In the genomic region with DNA sequence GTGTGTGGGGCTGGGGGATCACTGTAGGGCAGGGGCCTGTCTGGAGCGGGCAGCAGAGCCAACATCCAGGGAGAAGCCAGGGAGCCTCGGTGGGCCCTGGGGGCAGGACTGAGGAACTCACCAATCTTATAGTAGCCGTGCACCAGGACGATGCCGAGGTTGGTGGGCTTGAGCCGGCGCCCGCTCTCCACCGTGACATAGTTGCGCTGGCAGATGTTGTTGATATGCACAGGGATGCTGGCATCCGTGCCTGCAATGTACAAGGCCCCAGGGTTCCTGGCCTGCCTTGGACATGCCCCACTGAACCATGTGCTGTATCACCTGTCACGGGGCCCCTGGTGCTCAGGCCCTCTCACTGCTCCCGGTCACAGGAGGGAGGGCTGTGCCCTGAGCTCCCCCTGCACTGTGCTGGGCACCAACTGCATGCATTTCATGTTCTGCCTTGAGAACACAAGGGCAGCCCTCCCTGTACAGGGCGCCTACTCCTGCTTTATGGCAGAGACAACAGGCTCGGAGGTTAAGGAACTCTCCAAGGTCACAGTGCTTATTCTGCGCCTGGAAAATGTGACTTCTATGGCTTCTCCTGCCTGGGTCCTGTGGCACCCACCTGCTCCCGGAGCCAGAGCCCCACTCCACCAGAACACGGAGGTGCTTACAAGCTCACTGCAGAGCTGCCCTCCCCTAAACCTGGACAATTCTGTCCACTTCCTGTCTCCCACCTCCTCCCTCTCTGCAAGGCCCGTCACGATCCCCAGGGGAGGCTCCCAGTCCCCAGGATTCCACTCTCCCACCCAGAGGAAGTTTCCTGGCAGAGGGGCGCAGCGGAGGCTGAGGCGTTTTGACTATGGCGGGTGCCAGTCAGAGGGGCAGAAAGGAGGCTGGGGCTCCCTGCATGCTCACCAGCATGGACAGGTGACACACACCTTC, we compare ENCODE assay signal across 2 cellular contexts.
TF ChIP-seq lines count a peak whose summit lies in the region.

No MANE protein-coding gene starts in this region.

TF ChIP-seq in GM12891, 5 proteins besides CTCF, POLR2A, EP300 and RAD21:
- no peak for TF ChIP-seq POU2F2 (IDR thresholded peaks at IDR 0.05; ENCODE audit: low read depth, low read length)
- no peak for TF ChIP-seq SPI1 (IDR thresholded peaks at IDR 0.05; ENCODE audit: low read depth, low read length)
- TF ChIP-seq POLR2AphosphoS5 (IDR thresholded peaks at IDR 0.05; ENCODE audit: low read depth, low read length): no peak
- TF ChIP-seq PAX5 (IDR thresholded peaks at IDR 0.05; ENCODE audit: insufficient read depth, low read length, severe bottlenecking): no peak
- no peak for TF ChIP-seq TAF1 (IDR thresholded peaks at IDR 0.05; ENCODE audit: low read depth, low read length)

TF ChIP-seq in GM12878, 131 proteins besides CTCF, POLR2A, EP300 and RAD21:
- TF ChIP-seq BACH1 (IDR thresholded peaks at IDR 0.05; ENCODE audit: borderline replicate concordance) (no peak), E4F1 (IDR thresholded peaks at IDR 0.05; ENCODE audit: borderline replicate concordance, partially characterized antibody) (no peak), ESRRA (IDR thresholded peaks at IDR 0.05; ENCODE audit: low read length) (no peak), YBX1 (IDR thresholded peaks at IDR 0.05) (no peak), ATF3 (IDR thresholded peaks at IDR 0.05; ENCODE audit: borderline replicate concordance, extremely low read depth, low read depth, low read length) (no peak), MYB (IDR thresholded peaks at IDR 0.05; ENCODE audit: borderline replicate concordance, low read depth, low read length) (no peak), POLR2AphosphoS5 (IDR thresholded peaks at IDR 0.05; ENCODE audit: low read length) (0 out of 2 replicates have a peak, but pooled peaks have one; percentile 35)
